13 cellular contexts compared by ENCODE assay signal in the genomic region with DNA sequence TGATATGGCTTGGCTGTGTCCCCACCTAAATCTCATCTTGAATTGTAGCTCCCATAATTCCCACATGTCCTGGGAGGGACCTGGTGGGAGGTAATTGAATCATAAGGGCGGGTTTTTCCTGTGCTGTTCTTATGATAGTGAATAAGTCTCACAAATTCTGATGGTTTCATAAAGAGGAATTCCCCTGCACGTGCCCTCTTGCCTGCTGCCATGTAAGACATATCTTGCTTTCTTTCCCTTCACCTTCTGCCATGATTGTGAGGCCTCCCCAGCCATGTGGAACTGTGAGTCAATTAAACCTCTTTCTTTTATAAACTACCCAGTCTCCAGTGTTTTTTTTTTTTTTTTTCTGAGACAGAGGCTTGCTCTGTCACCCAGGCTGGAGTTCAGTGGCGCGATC. TPM values are rescaled to one million over a fixed set of nuclear protein-coding genes. Genes with fewer than 3 reads are reported as not detected.
DNase-seq lines count a peak whose midpoint lies in the region; ATAC-seq and TF ChIP-seq lines count a peak whose summit lies in the region.
"Not testable (repeated sequence)": the region's sequence is repeated elsewhere in the genome, so short reads cannot be mapped to it uniquely, and the experiment has no call there.
"Had no signal": no experiment of that assay in that cellular context is flagged by ENCODE, and none has a peak within 500 bp of the region (broad histone marks: within the 10 kb centered on the region; RNA-seq: fewer than 3 reads in every experiment).

No MANE protein-coding gene starts in this region.

- H3K36me3 ChIP-seq in BE2C; OCI-LY7 (ENCODE audit: insufficient read depth, low read length); left ventricle myocardium inferior; skeletal muscle tissue (ENCODE audit: control insufficient read depth in 3 of 3, insufficient read depth in 3 of 3, low read length in 3 of 3): not testable (repeated sequence)

- not testable (repeated sequence) for H3K36me3 Mint-ChIP-seq in dendritic cell treated with granulocyte-macrophage colony-stimulating factor and Interleukin-4, amounts not matched to agents 40 ng/mL and 50 ng/mL, for 4 days (ENCODE audit: low read depth); nephron (ENCODE audit: low read depth)

- DNase-seq in BE2C: peak; percentile 18
- not testable (repeated sequence) for DNase-seq in OCI-LY7 (ENCODE audit: low spot score); left ventricle myocardium inferior

- ATAC-seq in GM18868 (IDR thresholded peaks at IDR 0.05; ENCODE audit: unreplicated experiment): peak; percentile 29

- not testable (repeated sequence) for H4K20me1 ChIP-seq in OCI-LY7 (ENCODE audit: insufficient read depth, low read length)

- H3K4me1 ChIP-seq in BE2C (peaks cover 31% of the 10 kb centered on the region), OCI-LY7 (ENCODE audit: insufficient read depth, low read length, poor library complexity, severe bottlenecking) (peaks cover 29% of the 10 kb centered on the region), left ventricle myocardium inferior (peaks cover 37% of the 10 kb centered on the region), skeletal muscle tissue (ENCODE audit: control insufficient read depth in 3 of 3, insufficient read depth in 3 of 3, low read length in 3 of 3) (peaks cover 19 to 26% (median 20%) of the 10 kb centered on the region in 3 donors)

- H3K27me3 ChIP-seq in BE2C; left ventricle myocardium inferior (ENCODE audit: low read depth); skeletal muscle tissue (ENCODE audit: control insufficient read depth in 3 of 3, insufficient read depth in 3 of 3, low read length in 3 of 3): not testable (repeated sequence)

- H3K4me1 Mint-ChIP-seq in dendritic cell treated with granulocyte-macrophage colony-stimulating factor and Interleukin-4, amounts not matched to agents 40 ng/mL and 50 ng/mL, for 4 days (ENCODE audit: low read depth): peaks cover 29% of the 10 kb centered on the region
- H3K4me1 Mint-ChIP-seq in nephron: peaks cover 38% of the 10 kb centered on the region

- POLR2A ChIA-PET in OCI-LY7 (lab: Charles Lee): interaction anchor here (0.6 to 1.7 kb wide), 5 partner anchors 10 to 321 kb away, joined by 3 to 12 read pairs (median 4); no protein-coding TSS in a partner anchor

- not testable (repeated sequence) for H3K4me2 ChIP-seq in OCI-LY7 (ENCODE audit: low read length)

- not testable (repeated sequence) for H3K9me3 Mint-ChIP-seq in dendritic cell treated with granulocyte-macrophage colony-stimulating factor and Interleukin-4, amounts not matched to agents 40 ng/mL and 50 ng/mL, for 4 days; nephron

- not testable (repeated sequence) for H3K9me3 ChIP-seq in BE2C; OCI-LY7 (ENCODE audit: low read length); left ventricle myocardium inferior (replicated peaks); skeletal muscle tissue (ENCODE audit: control insufficient read depth in 3 of 3, low read length in 3 of 3)

- BruUV-seq in OCI-LY7 (replicated peaks; lab: Mats Ljungman, UMichigan): not testable (repeated sequence)

- H3K27ac Mint-ChIP-seq in dendritic cell treated with granulocyte-macrophage colony-stimulating factor and Interleukin-4, amounts not matched to agents 40 ng/mL and 50 ng/mL, for 4 days: peak overlapping the region; percentile 45
- H3K27ac Mint-ChIP-seq in nephron: peak overlapping the region; percentile 46 to 77 (median 61)

- H3K79me2 ChIP-seq in OCI-LY7 (ENCODE audit: insufficient read depth, low read depth, low read length): not testable (repeated sequence)

- not testable (repeated sequence) for H3K4me3 Mint-ChIP-seq in dendritic cell treated with granulocyte-macrophage colony-stimulating factor and Interleukin-4, amounts not matched to agents 40 ng/mL and 50 ng/mL, for 4 days; nephron

- peak overlapping the region; percentile 96; the same call in 1 of the 2 replicates for H2AFZ ChIP-seq in OCI-LY7 (ENCODE audit: low read length)

- intact Hi-C loops in OCI-LY7 (cut with micrococcal nuclease; ENCODE audit: unreplicated experiment); dendritic cell treated with granulocyte-macrophage colony-stimulating factor and Interleukin-4, amounts not matched to agents 40 ng/mL and 50 ng/mL, for 4 days (cut with micrococcal nuclease); left ventricle myocardium inferior (cut with micrococcal nuclease): not testable (repeated sequence)

- not testable (repeated sequence) for H3K4me3 ChIP-seq in BE2C (ENCODE audit: low read depth, low read length); OCI-LY7 (ENCODE audit: low read depth, low read length, poor library complexity, severe bottlenecking); left ventricle myocardium inferior; skeletal muscle tissue (ENCODE audit: low read length in 3 of 3)

- not testable (repeated sequence) for TF ChIP-seq CTCF in BE2C (IDR thresholded peaks at IDR 0.05; ENCODE audit: low read depth, low read length); OCI-LY7 (conservative IDR thresholded peaks at IDR 0.05; ENCODE audit: low read length); left ventricle myocardium inferior (IDR thresholded peaks at IDR 0.05; ENCODE audit: borderline replicate concordance); nephron (IDR thresholded peaks at IDR 0.05; ENCODE audit: unreplicated experiment in 3 of 3)

- not testable (repeated sequence) for H3K9ac ChIP-seq in skeletal muscle tissue (ENCODE audit: low read depth in 1 of 3, low read length in 3 of 3)

- not testable (repeated sequence) for H3K27ac ChIP-seq in OCI-LY7 (ENCODE audit: low read depth, low read length, poor library complexity, severe bottlenecking)
- H3K27ac ChIP-seq in left ventricle myocardium inferior (replicated peaks): peak overlapping the region; percentile 88
- H3K27ac ChIP-seq in skeletal muscle tissue (ENCODE audit: low read depth, low read length): peak overlapping the region; percentile 86

- CTCF ChIA-PET in OCI-LY7 (lab: Charles Lee; ENCODE audit: unreplicated experiment): not testable (repeated sequence)

- H3K9me2 ChIP-seq in OCI-LY7 (ENCODE audit: insufficient read depth, low read length): not testable (repeated sequence)

- H3K27me3 Mint-ChIP-seq in dendritic cell treated with granulocyte-macrophage colony-stimulating factor and Interleukin-4, amounts not matched to agents 40 ng/mL and 50 ng/mL, for 4 days; nephron (ENCODE audit: low read depth): not testable (repeated sequence)

RNA-seq across cellular contexts. Expression of gene MSGN1, which starts 7.4 kb away (rescaled TPM):
- not detected for polyA plus RNA-seq in BE2C (2012; ENCODE audit: insufficient read depth, insufficient read length, low read depth)
- total RNA-seq in OCI-LY7 (2014; rRNA removed; shearing (Covaris generic)): not detected in 2 replicates
- total RNA-seq in OCI-LY7 (2022) (not detected in 2 replicates), left ventricle myocardium inferior (not detected), skeletal muscle tissue (not detected)
- total RNA-seq: Calu3; CD4-positive, CD25-positive, alpha-beta regulatory T cell; Daoy; GM23338; H7 had no signal
- polyA plus RNA-seq: BJ; CD4-positive, CD25-positive, alpha-beta regulatory T cell; GM23338 had no signal

RNA-seq across cellular contexts. Expression of gene KCNS3, which starts 54.8 kb away (rescaled TPM):
- not detected for polyA plus RNA-seq in BE2C (2012; ENCODE audit: insufficient read depth, insufficient read length, low read depth)
- not detected in 2 replicates for total RNA-seq in OCI-LY7 (2014; rRNA removed; shearing (Covaris generic))
- total RNA-seq in OCI-LY7 (2022) (not detected in 2 replicates), left ventricle myocardium inferior (4.0 TPM), skeletal muscle tissue (12.5 TPM)
- total RNA-seq: CD4-positive, CD25-positive, alpha-beta regulatory T cell had no signal
- polyA plus RNA-seq: CD4-positive, CD25-positive, alpha-beta regulatory T cell had no signal
